24 cellular contexts compared by ENCODE assay signal in the genomic region with DNA sequence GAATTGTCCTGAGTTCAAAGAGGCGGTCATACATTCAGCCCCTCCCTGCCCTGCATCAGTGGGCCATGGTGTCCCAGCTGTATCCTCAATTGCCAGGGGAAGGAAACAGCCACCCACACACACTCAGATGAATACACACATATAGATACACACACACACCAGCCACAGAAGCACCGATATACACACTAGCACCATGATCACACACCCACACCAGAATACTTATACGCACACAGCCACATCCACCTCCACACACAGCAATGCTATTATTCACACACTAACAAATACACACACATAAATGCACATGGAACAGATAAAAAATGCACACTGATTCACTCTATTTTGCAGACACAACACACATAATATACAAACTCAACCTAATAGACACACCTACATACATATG.
"Had no signal": no experiment of that assay in that cellular context is flagged by ENCODE, and none has a peak within 500 bp of the region (broad histone marks: within the 10 kb centered on the region; RNA-seq: fewer than 3 reads in every experiment).

No MANE protein-coding gene starts in this region.

- H3K36me3 Mint-ChIP-seq: memory B cell, T-cell had no signal

- H3K9me3 ChIP-seq: sigmoid colon, thoracic aorta had no signal

- FAIRE-seq: TTC549 had no signal

- H3K27ac Mint-ChIP-seq: activated CD8-positive, alpha-beta T cell treated with anti-CD3 and anti-CD28 coated beads, Interleukin-2, amount 10 ng/mL, durations not matched to agents 7 days and 5 days; activated naive CD4-positive, alpha-beta T cell treated with anti-CD3 and anti-CD28 coated beads, Interleukin-2, amount 50 U/mL, for 24 hours; dendritic cell treated with granulocyte-macrophage colony-stimulating factor and Interleukin-4, amounts not matched to agents 40 ng/mL and 50 ng/mL, for 4 days; memory B cell; stimulated activated naive B cell treated with anti-CD40 and anti-IgM and Interleukin-4, amounts not matched to agents 10 μg/mL and 1 μg/mL and 100 μg/mL, for 72 hours; T-cell had no signal

- DNase-seq: activated CD4-positive, alpha-beta T cell treated with anti-CD3 and anti-CD28 coated beads, Interleukin-2, amount 50 U/mL, for 1 hour; activated CD4-positive, CD25-positive, alpha-beta regulatory T cell treated with anti-CD3 and anti-CD28 coated beads, Interleukin-2, amount 50 U/mL, for 72 hours; activated CD8-positive, alpha-beta T cell treated with anti-CD3 and anti-CD28 coated beads, Interleukin-2, amount 10 ng/mL, durations not matched to agents 7 days and 5 days; activated gamma-delta T cell treated with Interleukin-2 at 50 U/mL for 16 hours; activated T-cell treated with anti-CD3 and anti-CD28 coated beads, Interleukin-2, amount 50 U/mL, for 1 hour; aorta; brain microvascular endothelial cell; effector memory CD4-positive, alpha-beta T cell; heart left ventricle; left cardiac atrium; sigmoid colon; stimulated activated CD4-positive, alpha-beta T cell treated with anti-CD3 and anti-CD28 coated beads, Interleukin-2, amount 100 ng/mL, for 48 hours; stimulated activated CD8-positive, alpha-beta memory T cell treated with anti-CD3 and anti-CD28 coated beads, Interleukin-4, amount 100 ng/mL, for 48 hours; stimulated activated naive B cell treated with anti-CD40 and anti-IgM and Interleukin-4, amounts not matched to agents 10 μg/mL and 1 μg/mL and 100 μg/mL, for 72 hours; T-cell; upper lobe of left lung; WERI-Rb-1 had no signal

- H3K4me3 Mint-ChIP-seq: activated CD8-positive, alpha-beta T cell treated with anti-CD3 and anti-CD28 coated beads, Interleukin-2, amount 10 ng/mL, durations not matched to agents 7 days and 5 days; activated naive CD4-positive, alpha-beta T cell treated with anti-CD3 and anti-CD28 coated beads, Interleukin-2, amount 50 U/mL, for 24 hours; dendritic cell treated with granulocyte-macrophage colony-stimulating factor and Interleukin-4, amounts not matched to agents 40 ng/mL and 50 ng/mL, for 4 days; memory B cell; stimulated activated naive B cell treated with anti-CD40 and anti-IgM and Interleukin-4, amounts not matched to agents 10 μg/mL and 1 μg/mL and 100 μg/mL, for 72 hours; T-cell had no signal

- H3K4me3 ChIP-seq: gastroesophageal sphincter, heart left ventricle, sigmoid colon, thoracic aorta, upper lobe of left lung had no signal

- H3K9me3 Mint-ChIP-seq: activated naive CD4-positive, alpha-beta T cell treated with anti-CD3 and anti-CD28 coated beads, Interleukin-2, amount 50 U/mL, for 24 hours; memory B cell; neural crest cell; stimulated activated naive B cell treated with anti-CD40 and anti-IgM and Interleukin-4, amounts not matched to agents 10 μg/mL and 1 μg/mL and 100 μg/mL, for 72 hours; T-cell had no signal

- ATAC-seq: activated CD8-positive, alpha-beta T cell treated with anti-CD3 and anti-CD28 coated beads, Interleukin-2, amount 10 ng/mL, durations not matched to agents 7 days and 5 days; gastroesophageal sphincter; heart left ventricle; left cardiac atrium; T-cell had no signal

- H3K36me3 ChIP-seq: brain microvascular endothelial cell, gastroesophageal sphincter, heart left ventricle, sigmoid colon, thoracic aorta, upper lobe of left lung had no signal

- H3K27ac ChIP-seq: brain microvascular endothelial cell, gastroesophageal sphincter, heart left ventricle, sigmoid colon, thoracic aorta, upper lobe of left lung, WERI-Rb-1 had no signal
